Comparison of ENCODE assay signal across 1 cellular context in genomic region chr19:58429745-58430144, GRCh38.
TF ChIP-seq lines count a peak whose summit lies in the region.

No MANE protein-coding gene starts in this region.

TF ChIP-seq in IMR-90, 13 proteins besides CTCF, POLR2A, EP300 and RAD21:
- peak; percentile 15; the same call in 1 of the 2 replicates for TF ChIP-seq CEBPB (IDR thresholded peaks at IDR 0.05; ENCODE audit: low read depth, low read length)
- TF ChIP-seq MXI1 (IDR thresholded peaks at IDR 0.05; ENCODE audit: borderline replicate concordance, low read depth, low read length) = no peak
